In genomic region chr1:170662561-170662971, GRCh38 we compare ENCODE assay signal across 10 cellular contexts. TPM values are rescaled to one million over a fixed set of nuclear protein-coding genes. Genes with fewer than 3 reads are reported as not detected.
DNase-seq lines count a peak whose midpoint lies in the region; ATAC-seq and TF ChIP-seq lines count a peak whose summit lies in the region.
"Had no signal": no experiment of that assay in that cellular context is flagged by ENCODE, and none has a peak within 500 bp of the region (broad histone marks: within the 10 kb centered on the region; RNA-seq: fewer than 3 reads in every experiment).

No MANE protein-coding gene starts in this region.

- H3K9me2 ChIP-seq in PC-9 (ENCODE audit: insufficient read depth), result no peaks in the 10 kb centered on the region

- no peak overlapping the region for H3K27ac Mint-ChIP-seq in progenitor cell of endocrine pancreas
- H3K27ac Mint-ChIP-seq in activated CD8-positive, alpha-beta memory T cell treated with anti-CD3 and anti-CD28 coated beads, Interleukin-2, amount 10 ng/mL, durations not matched to agents 7 days and 5 days, result no peak overlapping the region
- H3K27ac Mint-ChIP-seq: natural killer cell treated with Interleukin-12 subunit alpha and Interleukin-12 subunit beta and Interleukin-15 and Interleukin-18, amount 100 ng/mL, for 72 hours had no signal

- no peaks in the 10 kb centered on the region for H3K36me3 Mint-ChIP-seq in progenitor cell of endocrine pancreas (ENCODE audit: insufficient read depth)
- no peaks in the 10 kb centered on the region for H3K36me3 Mint-ChIP-seq in activated CD8-positive, alpha-beta memory T cell treated with anti-CD3 and anti-CD28 coated beads, Interleukin-2, amount 10 ng/mL, durations not matched to agents 7 days and 5 days
- H3K36me3 Mint-ChIP-seq: natural killer cell treated with Interleukin-12 subunit alpha and Interleukin-12 subunit beta and Interleukin-15 and Interleukin-18, amount 100 ng/mL, for 72 hours had no signal

- H3F3A ChIP-seq in PC-9 (ENCODE audit: insufficient read depth, low read depth), result no peaks in the 10 kb centered on the region

- POLR2A ChIA-PET in PC-9 (lab: Charles Lee; ENCODE audit: unreplicated experiment), result no interaction called here

- intact Hi-C loops in PC-9 (cut with micrococcal nuclease; ENCODE audit: unreplicated experiment), result no loop called here

- peaks cover 14% of the 10 kb centered on the region for H3K4me1 Mint-ChIP-seq in progenitor cell of endocrine pancreas (ENCODE audit: low read depth)
- peaks cover 17% of the 10 kb centered on the region for H3K4me1 Mint-ChIP-seq in activated CD8-positive, alpha-beta memory T cell treated with anti-CD3 and anti-CD28 coated beads, Interleukin-2, amount 10 ng/mL, durations not matched to agents 7 days and 5 days

- no peaks in the 10 kb centered on the region for H3K9me3 Mint-ChIP-seq in progenitor cell of endocrine pancreas (ENCODE audit: low read depth)
- no peaks in the 10 kb centered on the region for H3K9me3 Mint-ChIP-seq in activated CD8-positive, alpha-beta memory T cell treated with anti-CD3 and anti-CD28 coated beads, Interleukin-2, amount 10 ng/mL, durations not matched to agents 7 days and 5 days (ENCODE audit: low read depth)
- H3K9me3 Mint-ChIP-seq: natural killer cell treated with Interleukin-12 subunit alpha and Interleukin-12 subunit beta and Interleukin-15 and Interleukin-18, amount 100 ng/mL, for 72 hours had no signal

- TF ChIP-seq CTCF in PC-9 (conservative IDR thresholded peaks at IDR 0.05), result no peak
- no peak for TF ChIP-seq CTCF in fibroblast of the aortic adventitia (IDR thresholded peaks at IDR 0.05; ENCODE audit: insufficient read depth, low read length)
- no peak for TF ChIP-seq CTCF in progenitor cell of endocrine pancreas (IDR thresholded peaks at IDR 0.05; ENCODE audit: unreplicated experiment)

- H3K36me3 ChIP-seq in PC-9 (ENCODE audit: low read depth), result no peaks in the 10 kb centered on the region

- no TSS peak for BruUV-seq in PC-9 (replicated peaks; lab: Mats Ljungman, UMichigan)

- H2AFZ ChIP-seq in PC-9, result peak overlapping the region; percentile 69

- DNase-seq in EH (ENCODE audit: low read depth), result peak; percentile 54
- no peak for DNase-seq in PC-9
- peak; percentile 79 for DNase-seq in fibroblast of the aortic adventitia (ENCODE audit: low read depth)
- peak; percentile 20 for DNase-seq in retina
- DNase-seq in NCI-H82 (lab: John Stamatoyannopoulos, UW), result no peak
- no peak for DNase-seq in progenitor cell of endocrine pancreas (ENCODE audit: low spot score, unreplicated experiment)
- DNase-seq in activated CD8-positive, alpha-beta memory T cell treated with anti-CD3 and anti-CD28 coated beads, Interleukin-2, amount 10 ng/mL, durations not matched to agents 7 days and 5 days, result no peak
- DNase-seq: NCI-H1417 treated with DMSO at 0.1 percent for 48 hours had no signal

- no peaks in the 10 kb centered on the region for H3K4me1 ChIP-seq in PC-9 (replicated peaks; ENCODE audit: insufficient read depth)

- H3K27ac ChIP-seq in PC-9, result no peak overlapping the region

- no peak for ATAC-seq in HG02885 (IDR thresholded peaks at IDR 0.05; ENCODE audit: poor library complexity, unreplicated experiment)
- no peak for ATAC-seq in activated CD8-positive, alpha-beta memory T cell treated with anti-CD3 and anti-CD28 coated beads, Interleukin-2, amount 10 ng/mL, durations not matched to agents 7 days and 5 days
- ATAC-seq: natural killer cell treated with Interleukin-12 subunit alpha and Interleukin-12 subunit beta and Interleukin-15 and Interleukin-18, amount 100 ng/mL, for 72 hours had no signal

- H3K9me3 ChIP-seq in PC-9 (ENCODE audit: insufficient read depth, low read depth), result no peaks in the 10 kb centered on the region

- no peaks in the 10 kb centered on the region for H3K79me2 ChIP-seq in PC-9 (ENCODE audit: low read depth)

- peak overlapping the region; percentile 21; the same call in 1 of the 2 replicates for H3K4me3 ChIP-seq in PC-9
- peak overlapping the region; percentile 96 for H3K4me3 ChIP-seq in fibroblast of the aortic adventitia (ENCODE audit: low read depth, low read length)

- peaks cover 8% of the 10 kb centered on the region for H3K27me3 ChIP-seq in PC-9 (ENCODE audit: insufficient read depth, low read depth)

- H3K4me3 Mint-ChIP-seq in progenitor cell of endocrine pancreas (ENCODE audit: low read depth), result no peak overlapping the region
- H3K4me3 Mint-ChIP-seq in activated CD8-positive, alpha-beta memory T cell treated with anti-CD3 and anti-CD28 coated beads, Interleukin-2, amount 10 ng/mL, durations not matched to agents 7 days and 5 days, result no peak overlapping the region
- H3K4me3 Mint-ChIP-seq: natural killer cell treated with Interleukin-12 subunit alpha and Interleukin-12 subunit beta and Interleukin-15 and Interleukin-18, amount 100 ng/mL, for 72 hours had no signal

- CTCF ChIA-PET in PC-9 (lab: Charles Lee), result no interaction called here
- CTCF ChIA-PET in activated CD8-positive, alpha-beta memory T cell treated with anti-CD3 and anti-CD28 coated beads, Interleukin-2, amount 10 ng/mL, durations not matched to agents 7 days and 5 days (lab: Charles Lee), result no interaction called here

- H3K4me2 ChIP-seq in PC-9, result peak overlapping the region; percentile 59

- no peaks in the 10 kb centered on the region for H4K20me1 ChIP-seq in PC-9 (ENCODE audit: insufficient read depth)

- peaks cover 98% of the 10 kb centered on the region for H3K27me3 Mint-ChIP-seq in progenitor cell of endocrine pancreas
- H3K27me3 Mint-ChIP-seq in activated CD8-positive, alpha-beta memory T cell treated with anti-CD3 and anti-CD28 coated beads, Interleukin-2, amount 10 ng/mL, durations not matched to agents 7 days and 5 days, result peaks cover 87% of the 10 kb centered on the region

RNA-seq across cellular contexts. Expression of gene PRRX1, which starts 1.4 kb away (rescaled TPM):
- total RNA-seq in PC-9 (2021), result not detected in 2 replicates
- total RNA-seq in fibroblast of the aortic adventitia (ENCODE audit: low replicate concordance), result 411 and 679 TPM in 2 replicates
- 1.5 TPM in 2 replicates for total RNA-seq in progenitor cell of endocrine pancreas
- total RNA-seq in activated CD8-positive, alpha-beta memory T cell treated with anti-CD3 and anti-CD28 coated beads, Interleukin-2, amount 10 ng/mL, durations not matched to agents 7 days and 5 days, result not detected
- total RNA-seq: natural killer cell treated with Interleukin-12 subunit alpha and Interleukin-12 subunit beta and Interleukin-15 and Interleukin-18, amount 100 ng/mL, for 72 hours had no signal

Comparison
In these comparisons a context has a peak if more than half of its experiments do, and no peak if none do; other contexts are left out.
1. DNase-seq: peak in EH (single experiment), fibroblast of the aortic adventitia (single experiment) and retina (single experiment); none in PC-9 (0 of 2), NCI-H82 (single experiment), progenitor cell of endocrine pancreas (single experiment) and activated CD8-positive, alpha-beta memory T cell treated with anti-CD3 and anti-CD28 coated beads, Interleukin-2, amount 10 ng/mL, durations not matched to agents 7 days and 5 days (single experiment).
2. RNA of gene PRRX1, which starts 1.4 kb away (total RNA-seq): 411 to 679 TPM in fibroblast of the aortic adventitia; 1.5 TPM in progenitor cell of endocrine pancreas, not detected in PC-9 and not detected in activated CD8-positive, alpha-beta memory T cell treated with anti-CD3 and anti-CD28 coated beads, Interleukin-2, amount 10 ng/mL, durations not matched to agents 7 days and 5 days; every median in the first group is over 100 times any median in the second.